ENCODE assay signal across 1 cellular context in the genomic region with DNA sequence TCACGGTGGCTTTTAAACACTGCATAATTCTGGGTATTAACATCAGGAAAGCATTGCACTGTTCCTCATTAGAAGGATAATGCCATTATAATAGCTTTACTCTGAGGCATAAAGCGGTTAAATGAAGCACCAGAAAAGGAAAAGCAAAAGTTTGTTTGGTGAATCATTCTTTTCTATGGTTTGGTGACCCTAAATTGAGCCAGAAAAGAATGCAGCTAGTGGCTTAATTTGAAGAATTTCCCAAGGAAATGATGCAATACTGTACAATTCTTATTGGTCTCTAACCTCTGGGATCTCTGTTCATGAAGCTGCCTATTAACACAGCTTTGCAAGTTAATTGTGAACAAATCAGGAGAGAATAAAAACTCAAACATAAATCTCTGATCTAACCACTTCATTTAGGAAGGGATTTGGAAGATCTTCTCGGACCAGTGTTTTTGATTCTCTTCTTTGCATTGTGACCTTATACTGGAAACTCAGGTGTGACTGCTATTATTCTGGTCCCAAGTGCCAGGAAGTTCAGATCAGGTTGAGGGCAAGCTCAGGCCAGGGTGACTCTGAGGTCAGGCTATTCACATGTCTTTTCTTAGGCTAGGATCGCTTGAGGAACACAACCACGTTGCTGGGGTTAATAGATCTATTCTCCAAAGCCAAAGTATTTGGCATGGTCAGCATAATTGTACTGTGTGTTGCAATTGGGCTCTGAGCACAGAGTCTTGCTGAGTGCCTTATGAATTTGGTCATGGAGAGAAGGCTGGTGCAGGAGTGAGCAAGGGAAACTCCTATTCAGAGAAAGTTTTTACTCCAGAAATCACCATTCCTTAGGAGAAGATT.
TF ChIP-seq lines count a peak whose summit lies in the region.

No MANE protein-coding gene starts in this region.

TF ChIP-seq in K562, 482 proteins besides CTCF, POLR2A, EP300 and RAD21 (continued from another document and continues in another):
- TF ChIP-seq, protein P1, sequence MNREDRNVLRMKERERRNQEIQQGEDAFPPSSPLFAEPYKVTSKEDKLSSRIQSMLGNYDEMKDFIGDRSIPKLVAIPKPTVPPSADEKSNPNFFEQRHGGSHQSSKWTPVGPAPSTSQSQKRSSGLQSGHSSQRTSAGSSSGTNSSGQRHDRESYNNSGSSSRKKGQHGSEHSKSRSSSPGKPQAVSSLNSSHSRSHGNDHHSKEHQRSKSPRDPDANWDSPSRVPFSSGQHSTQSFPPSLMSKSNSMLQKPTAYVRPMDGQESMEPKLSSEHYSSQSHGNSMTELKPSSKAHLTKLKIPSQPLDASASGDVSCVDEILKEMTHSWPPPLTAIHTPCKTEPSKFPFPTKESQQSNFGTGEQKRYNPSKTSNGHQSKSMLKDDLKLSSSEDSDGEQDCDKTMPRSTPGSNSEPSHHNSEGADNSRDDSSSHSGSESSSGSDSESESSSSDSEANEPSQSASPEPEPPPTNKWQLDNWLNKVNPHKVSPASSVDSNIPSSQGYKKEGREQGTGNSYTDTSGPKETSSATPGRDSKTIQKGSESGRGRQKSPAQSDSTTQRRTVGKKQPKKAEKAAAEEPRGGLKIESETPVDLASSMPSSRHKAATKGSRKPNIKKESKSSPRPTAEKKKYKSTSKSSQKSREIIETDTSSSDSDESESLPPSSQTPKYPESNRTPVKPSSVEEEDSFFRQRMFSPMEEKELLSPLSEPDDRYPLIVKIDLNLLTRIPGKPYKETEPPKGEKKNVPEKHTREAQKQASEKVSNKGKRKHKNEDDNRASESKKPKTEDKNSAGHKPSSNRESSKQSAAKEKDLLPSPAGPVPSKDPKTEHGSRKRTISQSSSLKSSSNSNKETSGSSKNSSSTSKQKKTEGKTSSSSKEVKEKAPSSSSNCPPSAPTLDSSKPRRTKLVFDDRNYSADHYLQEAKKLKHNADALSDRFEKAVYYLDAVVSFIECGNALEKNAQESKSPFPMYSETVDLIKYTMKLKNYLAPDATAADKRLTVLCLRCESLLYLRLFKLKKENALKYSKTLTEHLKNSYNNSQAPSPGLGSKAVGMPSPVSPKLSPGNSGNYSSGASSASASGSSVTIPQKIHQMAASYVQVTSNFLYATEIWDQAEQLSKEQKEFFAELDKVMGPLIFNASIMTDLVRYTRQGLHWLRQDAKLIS (CRISPR knock-in tag; IDR thresholded peaks at IDR 0.05), result no peak
- TF ChIP-seq CHD2 (IDR thresholded peaks at IDR 0.05; ENCODE audit: low read depth, low read length), result no peak
- peak in 1 of 2 experiments; percentile 56; a peak in 1 of 4 replicates for TF ChIP-seq TEAD1 (CRISPR knock-in tag; IDR thresholded peaks at IDR 0.05)
- TF ChIP-seq, protein P2, sequence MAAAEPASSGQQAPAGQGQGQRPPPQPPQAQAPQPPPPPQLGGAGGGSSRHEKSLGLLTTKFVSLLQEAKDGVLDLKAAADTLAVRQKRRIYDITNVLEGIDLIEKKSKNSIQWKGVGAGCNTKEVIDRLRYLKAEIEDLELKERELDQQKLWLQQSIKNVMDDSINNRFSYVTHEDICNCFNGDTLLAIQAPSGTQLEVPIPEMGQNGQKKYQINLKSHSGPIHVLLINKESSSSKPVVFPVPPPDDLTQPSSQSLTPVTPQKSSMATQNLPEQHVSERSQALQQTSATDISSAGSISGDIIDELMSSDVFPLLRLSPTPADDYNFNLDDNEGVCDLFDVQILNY (CRISPR knock-in tag; IDR thresholded peaks at IDR 0.05), result no peak
- TF ChIP-seq TCF7L2 (IDR thresholded peaks at IDR 0.05; ENCODE audit: low read depth, low read length), result no peak
- no peak for TF ChIP-seq ZNF23 (CRISPR knock-in tag; IDR thresholded peaks at IDR 0.05)
- TF ChIP-seq POLR2AphosphoS5 (IDR thresholded peaks at IDR 0.05; ENCODE audit: control insufficient read depth, insufficient read depth, low read depth, low read length), result no peak
- TF ChIP-seq, protein P3, sequence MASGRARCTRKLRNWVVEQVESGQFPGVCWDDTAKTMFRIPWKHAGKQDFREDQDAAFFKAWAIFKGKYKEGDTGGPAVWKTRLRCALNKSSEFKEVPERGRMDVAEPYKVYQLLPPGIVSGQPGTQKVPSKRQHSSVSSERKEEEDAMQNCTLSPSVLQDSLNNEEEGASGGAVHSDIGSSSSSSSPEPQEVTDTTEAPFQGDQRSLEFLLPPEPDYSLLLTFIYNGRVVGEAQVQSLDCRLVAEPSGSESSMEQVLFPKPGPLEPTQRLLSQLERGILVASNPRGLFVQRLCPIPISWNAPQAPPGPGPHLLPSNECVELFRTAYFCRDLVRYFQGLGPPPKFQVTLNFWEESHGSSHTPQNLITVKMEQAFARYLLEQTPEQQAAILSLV (tag; IDR thresholded peaks at IDR 0.05), result peak; percentile 61; the same call in 1 of the 2 replicates
- TF ChIP-seq, protein P4, sequence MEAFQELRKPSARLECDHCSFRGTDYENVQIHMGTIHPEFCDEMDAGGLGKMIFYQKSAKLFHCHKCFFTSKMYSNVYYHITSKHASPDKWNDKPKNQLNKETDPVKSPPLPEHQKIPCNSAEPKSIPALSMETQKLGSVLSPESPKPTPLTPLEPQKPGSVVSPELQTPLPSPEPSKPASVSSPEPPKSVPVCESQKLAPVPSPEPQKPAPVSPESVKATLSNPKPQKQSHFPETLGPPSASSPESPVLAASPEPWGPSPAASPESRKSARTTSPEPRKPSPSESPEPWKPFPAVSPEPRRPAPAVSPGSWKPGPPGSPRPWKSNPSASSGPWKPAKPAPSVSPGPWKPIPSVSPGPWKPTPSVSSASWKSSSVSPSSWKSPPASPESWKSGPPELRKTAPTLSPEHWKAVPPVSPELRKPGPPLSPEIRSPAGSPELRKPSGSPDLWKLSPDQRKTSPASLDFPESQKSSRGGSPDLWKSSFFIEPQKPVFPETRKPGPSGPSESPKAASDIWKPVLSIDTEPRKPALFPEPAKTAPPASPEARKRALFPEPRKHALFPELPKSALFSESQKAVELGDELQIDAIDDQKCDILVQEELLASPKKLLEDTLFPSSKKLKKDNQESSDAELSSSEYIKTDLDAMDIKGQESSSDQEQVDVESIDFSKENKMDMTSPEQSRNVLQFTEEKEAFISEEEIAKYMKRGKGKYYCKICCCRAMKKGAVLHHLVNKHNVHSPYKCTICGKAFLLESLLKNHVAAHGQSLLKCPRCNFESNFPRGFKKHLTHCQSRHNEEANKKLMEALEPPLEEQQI (IDR thresholded peaks at IDR 0.05), result no peak
- TF ChIP-seq ZNF707 (CRISPR knock-in tag; conservative IDR thresholded peaks at IDR 0.05), result no peak
- no peak for TF ChIP-seq SRSF3 (IDR thresholded peaks at IDR 0.05; ENCODE audit: insufficient read depth, low read length)
- 0 out of 2 replicates have a peak, but pooled peaks have one; percentile 15 for TF ChIP-seq ZNF311 (CRISPR knock-in tag; IDR thresholded peaks at IDR 0.05)
- TF ChIP-seq RFX1 (IDR thresholded peaks at IDR 0.05), result no peak
- TF ChIP-seq IRF2 (CRISPR knock-in tag; IDR thresholded peaks at IDR 0.05), result no peak
- TF ChIP-seq FOXK2 (conservative IDR thresholded peaks at IDR 0.05 in 1 of 2, IDR thresholded peaks at IDR 0.05 in 1 of 2; ENCODE audit: low read depth in 2 of 2), result no peak
- TF ChIP-seq, protein P5, sequence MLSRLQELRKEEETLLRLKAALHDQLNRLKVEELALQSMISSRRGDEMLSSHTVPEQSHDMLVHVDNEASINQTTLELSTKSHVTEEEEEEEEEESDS (CRISPR knock-in tag; IDR thresholded peaks at IDR 0.05), result no peak
- TF ChIP-seq, protein P6, sequence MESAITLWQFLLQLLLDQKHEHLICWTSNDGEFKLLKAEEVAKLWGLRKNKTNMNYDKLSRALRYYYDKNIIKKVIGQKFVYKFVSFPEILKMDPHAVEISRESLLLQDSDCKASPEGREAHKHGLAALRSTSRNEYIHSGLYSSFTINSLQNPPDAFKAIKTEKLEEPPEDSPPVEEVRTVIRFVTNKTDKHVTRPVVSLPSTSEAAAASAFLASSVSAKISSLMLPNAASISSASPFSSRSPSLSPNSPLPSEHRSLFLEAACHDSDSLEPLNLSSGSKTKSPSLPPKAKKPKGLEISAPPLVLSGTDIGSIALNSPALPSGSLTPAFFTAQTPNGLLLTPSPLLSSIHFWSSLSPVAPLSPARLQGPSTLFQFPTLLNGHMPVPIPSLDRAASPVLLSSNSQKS (CRISPR knock-in tag; IDR thresholded peaks at IDR 0.05), result no peak
- no peak for TF ChIP-seq NFYB (IDR thresholded peaks at IDR 0.05; ENCODE audit: extremely low read depth, insufficient read length)
- peak; percentile 82 for TF ChIP-seq ESRRA (IDR thresholded peaks at IDR 0.05; ENCODE audit: borderline replicate concordance, low read depth)
- TF ChIP-seq, protein P7, sequence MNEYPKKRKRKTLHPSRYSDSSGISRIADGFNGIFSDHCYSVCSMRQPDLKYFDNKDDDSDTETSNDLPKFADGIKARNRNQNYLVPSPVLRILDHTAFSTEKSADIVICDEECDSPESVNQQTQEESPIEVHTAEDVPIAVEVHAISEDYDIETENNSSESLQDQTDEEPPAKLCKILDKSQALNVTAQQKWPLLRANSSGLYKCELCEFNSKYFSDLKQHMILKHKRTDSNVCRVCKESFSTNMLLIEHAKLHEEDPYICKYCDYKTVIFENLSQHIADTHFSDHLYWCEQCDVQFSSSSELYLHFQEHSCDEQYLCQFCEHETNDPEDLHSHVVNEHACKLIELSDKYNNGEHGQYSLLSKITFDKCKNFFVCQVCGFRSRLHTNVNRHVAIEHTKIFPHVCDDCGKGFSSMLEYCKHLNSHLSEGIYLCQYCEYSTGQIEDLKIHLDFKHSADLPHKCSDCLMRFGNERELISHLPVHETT (CRISPR knock-in tag; conservative IDR thresholded peaks at IDR 0.05 in 1 of 2, IDR thresholded peaks at IDR 0.05 in 1 of 2), result no peak
- TF ChIP-seq PTBP1 (IDR thresholded peaks at IDR 0.05; ENCODE audit: low read depth, low read length), result no peak
- TF ChIP-seq NR3C1 (CRISPR knock-in tag; IDR thresholded peaks at IDR 0.05), result no peak
- no peak for TF ChIP-seq CCNT2 (IDR thresholded peaks at IDR 0.05; ENCODE audit: borderline replicate concordance, extremely low read depth, insufficient read length, low read depth, low read length)
- TF ChIP-seq BRF1 (IDR thresholded peaks at IDR 0.05; ENCODE audit: borderline replicate concordance, extremely low read depth, insufficient read length), result no peak
- TF ChIP-seq TAF9B (IDR thresholded peaks at IDR 0.05; ENCODE audit: partially characterized antibody), result no peak
- no peak for TF ChIP-seq PRPF4 (IDR thresholded peaks at IDR 0.05; ENCODE audit: insufficient read depth, low read depth, low read length, poor library complexity, severe bottlenecking)
- TF ChIP-seq, protein P8, sequence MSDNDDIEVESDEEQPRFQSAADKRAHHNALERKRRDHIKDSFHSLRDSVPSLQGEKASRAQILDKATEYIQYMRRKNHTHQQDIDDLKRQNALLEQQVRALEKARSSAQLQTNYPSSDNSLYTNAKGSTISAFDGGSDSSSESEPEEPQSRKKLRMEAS (CRISPR knock-in tag; IDR thresholded peaks at IDR 0.05), result no peak
- TF ChIP-seq ZC3H8 (IDR thresholded peaks at IDR 0.05), result no peak
- TF ChIP-seq SLC30A9 (CRISPR knock-in tag; IDR thresholded peaks at IDR 0.05), result no peak
- no peak for TF ChIP-seq TAF7 (tag; IDR thresholded peaks at IDR 0.05)
- 0 out of 2 replicates have a peak, but pooled peaks have one; percentile 10 for TF ChIP-seq ZBTB17 (CRISPR knock-in tag; IDR thresholded peaks at IDR 0.05)
- TF ChIP-seq ZNF561 (CRISPR knock-in tag; conservative IDR thresholded peaks at IDR 0.05), result no peak
- no peak for TF ChIP-seq ZNF165 (CRISPR knock-in tag; IDR thresholded peaks at IDR 0.05; ENCODE audit: borderline replicate concordance)
- TF ChIP-seq CBX3 (IDR thresholded peaks at IDR 0.05; ENCODE audit: borderline replicate concordance in 1 of 2, low read length in 2 of 2), result no peak
- no peak for TF ChIP-seq KHSRP (IDR thresholded peaks at IDR 0.05)
- TF ChIP-seq FOS (IDR thresholded peaks at IDR 0.05; ENCODE audit: extremely low read depth, insufficient read length), result no peak
- TF ChIP-seq, protein P9, sequence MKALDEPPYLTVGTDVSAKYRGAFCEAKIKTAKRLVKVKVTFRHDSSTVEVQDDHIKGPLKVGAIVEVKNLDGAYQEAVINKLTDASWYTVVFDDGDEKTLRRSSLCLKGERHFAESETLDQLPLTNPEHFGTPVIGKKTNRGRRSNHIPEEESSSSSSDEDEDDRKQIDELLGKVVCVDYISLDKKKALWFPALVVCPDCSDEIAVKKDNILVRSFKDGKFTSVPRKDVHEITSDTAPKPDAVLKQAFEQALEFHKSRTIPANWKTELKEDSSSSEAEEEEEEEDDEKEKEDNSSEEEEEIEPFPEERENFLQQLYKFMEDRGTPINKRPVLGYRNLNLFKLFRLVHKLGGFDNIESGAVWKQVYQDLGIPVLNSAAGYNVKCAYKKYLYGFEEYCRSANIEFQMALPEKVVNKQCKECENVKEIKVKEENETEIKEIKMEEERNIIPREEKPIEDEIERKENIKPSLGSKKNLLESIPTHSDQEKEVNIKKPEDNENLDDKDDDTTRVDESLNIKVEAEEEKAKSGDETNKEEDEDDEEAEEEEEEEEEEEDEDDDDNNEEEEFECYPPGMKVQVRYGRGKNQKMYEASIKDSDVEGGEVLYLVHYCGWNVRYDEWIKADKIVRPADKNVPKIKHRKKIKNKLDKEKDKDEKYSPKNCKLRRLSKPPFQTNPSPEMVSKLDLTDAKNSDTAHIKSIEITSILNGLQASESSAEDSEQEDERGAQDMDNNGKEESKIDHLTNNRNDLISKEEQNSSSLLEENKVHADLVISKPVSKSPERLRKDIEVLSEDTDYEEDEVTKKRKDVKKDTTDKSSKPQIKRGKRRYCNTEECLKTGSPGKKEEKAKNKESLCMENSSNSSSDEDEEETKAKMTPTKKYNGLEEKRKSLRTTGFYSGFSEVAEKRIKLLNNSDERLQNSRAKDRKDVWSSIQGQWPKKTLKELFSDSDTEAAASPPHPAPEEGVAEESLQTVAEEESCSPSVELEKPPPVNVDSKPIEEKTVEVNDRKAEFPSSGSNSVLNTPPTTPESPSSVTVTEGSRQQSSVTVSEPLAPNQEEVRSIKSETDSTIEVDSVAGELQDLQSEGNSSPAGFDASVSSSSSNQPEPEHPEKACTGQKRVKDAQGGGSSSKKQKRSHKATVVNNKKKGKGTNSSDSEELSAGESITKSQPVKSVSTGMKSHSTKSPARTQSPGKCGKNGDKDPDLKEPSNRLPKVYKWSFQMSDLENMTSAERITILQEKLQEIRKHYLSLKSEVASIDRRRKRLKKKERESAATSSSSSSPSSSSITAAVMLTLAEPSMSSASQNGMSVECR (CRISPR knock-in tag; IDR thresholded peaks at IDR 0.05), result no peak
- TF ChIP-seq, protein P10, sequence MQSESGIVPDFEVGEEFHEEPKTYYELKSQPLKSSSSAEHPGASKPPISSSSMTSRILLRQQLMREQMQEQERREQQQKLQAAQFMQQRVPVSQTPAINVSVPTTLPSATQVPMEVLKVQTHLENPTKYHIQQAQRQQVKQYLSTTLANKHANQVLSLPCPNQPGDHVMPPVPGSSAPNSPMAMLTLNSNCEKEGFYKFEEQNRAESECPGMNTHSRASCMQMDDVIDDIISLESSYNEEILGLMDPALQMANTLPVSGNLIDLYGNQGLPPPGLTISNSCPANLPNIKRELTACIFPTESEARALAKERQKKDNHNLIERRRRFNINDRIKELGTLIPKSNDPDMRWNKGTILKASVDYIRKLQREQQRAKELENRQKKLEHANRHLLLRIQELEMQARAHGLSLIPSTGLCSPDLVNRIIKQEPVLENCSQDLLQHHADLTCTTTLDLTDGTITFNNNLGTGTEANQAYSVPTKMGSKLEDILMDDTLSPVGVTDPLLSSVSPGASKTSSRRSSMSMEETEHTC (IDR thresholded peaks at IDR 0.05), result no peak
- TF ChIP-seq CBFA2T3 (IDR thresholded peaks at IDR 0.05), result no peak
- no peak for TF ChIP-seq SIN3B (IDR thresholded peaks at IDR 0.05; ENCODE audit: low read depth)
- no peak for TF ChIP-seq ZNF133 (CRISPR knock-in tag; IDR thresholded peaks at IDR 0.05)
- no peak for TF ChIP-seq BMI1 (IDR thresholded peaks at IDR 0.05; ENCODE audit: low read length)
- no peak for TF ChIP-seq ETV6 (IDR thresholded peaks at IDR 0.05; ENCODE audit: borderline replicate concordance in 1 of 2, low read depth in 2 of 2, low read length in 1 of 2)
- TF ChIP-seq ETV6 (CRISPR knock-in tag; IDR thresholded peaks at IDR 0.05; ENCODE audit: borderline replicate concordance), result no peak
- peak; percentile 65 to 78; a peak in 2 of 4 replicates for TF ChIP-seq TRIM24 (IDR thresholded peaks at IDR 0.05)
